Comparison of ENCODE assay signal across 8 cellular contexts in the genomic region with DNA sequence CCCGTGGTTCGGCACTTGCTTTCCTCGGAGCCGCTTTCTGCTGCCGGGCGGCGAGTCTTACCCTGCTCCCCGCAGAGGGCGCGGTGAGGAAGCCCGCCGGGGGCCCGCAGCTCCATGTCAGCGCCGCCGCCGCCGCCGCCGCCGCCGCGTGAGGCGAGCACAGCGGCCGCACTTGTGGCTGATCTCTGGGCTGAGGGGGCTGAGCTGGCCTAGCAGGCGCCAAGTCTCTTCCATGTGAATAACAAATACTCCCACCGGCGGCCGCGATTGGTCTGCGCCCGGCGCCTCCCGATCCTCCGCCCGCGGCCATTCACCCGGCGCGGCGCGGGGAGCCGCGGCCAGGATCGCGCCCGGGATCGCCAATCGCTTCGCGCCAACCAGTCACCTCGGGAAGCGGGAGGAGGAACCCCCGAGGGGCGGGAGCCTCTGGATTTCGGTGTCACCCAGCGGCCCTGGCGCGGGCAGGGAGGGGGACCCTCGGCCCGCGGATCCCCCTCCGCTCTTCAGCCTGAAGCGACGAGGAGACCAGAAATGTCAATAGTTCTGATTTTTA. TPM values are rescaled to one million over a fixed set of nuclear protein-coding genes. Genes with fewer than 3 reads are reported as not detected.
DNase-seq lines count a peak whose midpoint lies in the region; ATAC-seq, FAIRE-seq and TF ChIP-seq lines count a peak whose summit lies in the region.

GRM8 (minus strand) TSS at position 206 of the 553 bp plus-strand sequence.

- H3K36me3 ChIP-seq in CD8-positive, alpha-beta T cell (ENCODE audit: insufficient read depth, low read length): no peaks in the 10 kb centered on the region

- intact Hi-C loops in CD8-positive, alpha-beta T cell (cut with DNase I, micrococcal nuclease): loop anchor here (5.0 to 10.0 kb wide), 5 partner anchors 84 to 259 kb away; no protein-coding TSS in a partner anchor
- intact Hi-C loops in natural killer cell (cut with micrococcal nuclease): no loop called here

- POLR2A ChIA-PET in CD8-positive, alpha-beta T cell (lab: Charles Lee): interaction anchor here (1.1 to 2.0 kb wide), 2 partner anchors 139 to 140 kb away, joined by 3 to 4 read pairs; partner anchors contain the start of gene ZNF800

- H3K9me3 ChIP-seq in CD8-positive, alpha-beta T cell (ENCODE audit: low read length): no peaks in the 10 kb centered on the region

- no peak for TF ChIP-seq CTCF in CD8-positive, alpha-beta T cell (IDR thresholded peaks at IDR 0.05)
- TF ChIP-seq CTCF in fibroblast of the aortic adventitia (IDR thresholded peaks at IDR 0.05; ENCODE audit: insufficient read depth, low read length): no peak
- TF ChIP-seq CTCF in natural killer cell (IDR thresholded peaks at IDR 0.05): no peak

- H3K36me3 Mint-ChIP-seq in CD8-positive, alpha-beta T cell: no peaks in the 10 kb centered on the region
- no peaks in the 10 kb centered on the region for H3K36me3 Mint-ChIP-seq in activated T-cell treated with anti-CD3 and anti-CD28 coated beads, Interleukin-2, amount 50 U/mL, for 4 hours (ENCODE audit: insufficient read depth)
- H3K36me3 Mint-ChIP-seq in natural killer cell: no peaks in the 10 kb centered on the region

- H3K4me3 Mint-ChIP-seq in CD8-positive, alpha-beta T cell: peak within 1 kb of the TSS; percentile 89
- H3K4me3 Mint-ChIP-seq in activated T-cell treated with anti-CD3 and anti-CD28 coated beads, Interleukin-2, amount 50 U/mL, for 4 hours: peak within 1 kb of the TSS; percentile 83
- peak within 1 kb of the TSS; percentile 91 for H3K4me3 Mint-ChIP-seq in natural killer cell

- H3K27me3 ChIP-seq in CD8-positive, alpha-beta T cell (ENCODE audit: insufficient read depth, low read length): peaks cover 26% of the 10 kb centered on the region

- CTCF ChIA-PET in CD8-positive, alpha-beta T cell (lab: Charles Lee): interaction anchor here (1.1 to 1.2 kb wide), 3 partner anchors 19 to 450 kb away, joined by 3 to 6 read pairs (median 3); no protein-coding TSS in a partner anchor

- peak in 2 of 7 experiments; percentile 18 to 56 for DNase-seq in CD8-positive, alpha-beta T cell
- DNase-seq in NCI-H2029 (lab: John Stamatoyannopoulos, UW) (peak; percentile 39), fibroblast of the aortic adventitia (ENCODE audit: low read depth) (peak; percentile 19), natural killer cell (peak; percentile 17), GM19239 (ENCODE audit: insufficient read length, low spot score) (no peak), NOMO-1 (lab: John Stamatoyannopoulos, UW; ENCODE audit: unreplicated experiment in 2 of 2) (no peak)
- peak; percentile 7 for DNase-seq in activated T-cell treated with anti-CD3 and anti-CD28 coated beads, Interleukin-2, amount 50 U/mL, for 4 hours

- H3K27ac Mint-ChIP-seq in CD8-positive, alpha-beta T cell: no peak within 1 kb of the TSS
- H3K27ac Mint-ChIP-seq in natural killer cell: no peak within 1 kb of the TSS

- FAIRE-seq in GM19239 (lab: Jason Lieb, UNC): no peak

- peaks cover 65% of the 10 kb centered on the region for H3K27me3 Mint-ChIP-seq in CD8-positive, alpha-beta T cell (ENCODE audit: low read depth)
- peaks cover 69% of the 10 kb centered on the region for H3K27me3 Mint-ChIP-seq in activated T-cell treated with anti-CD3 and anti-CD28 coated beads, Interleukin-2, amount 50 U/mL, for 4 hours (ENCODE audit: low read depth)
- peaks cover 51 to 68% of the 10 kb centered on the region in 2 donors for H3K27me3 Mint-ChIP-seq in natural killer cell (ENCODE audit: low read depth in 2 of 2)

- no peak within 1 kb of the TSS for H3K27ac ChIP-seq in CD8-positive, alpha-beta T cell (ENCODE audit: low read depth, low read length)

- peak within 1 kb of the TSS; percentile 75 for H3K4me3 ChIP-seq in CD8-positive, alpha-beta T cell (ENCODE audit: low read depth, low read length)
- H3K4me3 ChIP-seq in fibroblast of the aortic adventitia (ENCODE audit: low read depth, low read length): peak within 1 kb of the TSS; percentile 72

- no peaks in the 10 kb centered on the region for H3K9me3 Mint-ChIP-seq in CD8-positive, alpha-beta T cell
- H3K9me3 Mint-ChIP-seq in activated T-cell treated with anti-CD3 and anti-CD28 coated beads, Interleukin-2, amount 50 U/mL, for 4 hours: no peaks in the 10 kb centered on the region
- no peaks in the 10 kb centered on the region for H3K9me3 Mint-ChIP-seq in natural killer cell

- peaks cover 20% of the 10 kb centered on the region for H3K4me1 Mint-ChIP-seq in CD8-positive, alpha-beta T cell (ENCODE audit: low read depth)
- H3K4me1 Mint-ChIP-seq in activated T-cell treated with anti-CD3 and anti-CD28 coated beads, Interleukin-2, amount 50 U/mL, for 4 hours (ENCODE audit: low read depth): peaks cover 20% of the 10 kb centered on the region
- peaks cover 8 to 20% of the 10 kb centered on the region in 2 donors for H3K4me1 Mint-ChIP-seq in natural killer cell

- peaks cover 14% of the 10 kb centered on the region for H3K4me1 ChIP-seq in CD8-positive, alpha-beta T cell (ENCODE audit: insufficient read depth, low read length)

- ATAC-seq in CD8-positive, alpha-beta T cell: peak; percentile 38
- ATAC-seq in GM21423 (IDR thresholded peaks at IDR 0.05; ENCODE audit: unreplicated experiment) (peak; percentile 13), natural killer cell (peak in 2 of 3 donors; percentile 23 to 33)
- peak; percentile 38 to 50 for ATAC-seq in activated T-cell treated with anti-CD3 and anti-CD28 coated beads, Interleukin-2, amount 50 U/mL, for 4 hours

RNA-seq across cellular contexts. Expression of gene GRM8, which starts in this region (rescaled TPM):
- total RNA-seq in CD8-positive, alpha-beta T cell: not detected
- total RNA-seq in activated T-cell treated with anti-CD3 and anti-CD28 coated beads, Interleukin-2, amount 50 U/mL, for 4 hours: not detected
- total RNA-seq in fibroblast of the aortic adventitia (ENCODE audit: low replicate concordance): 0.36 TPM in 1 of 2 replicates, not detected in the other
- total RNA-seq in natural killer cell: not detected

Comparison
In these comparisons a context has a peak if more than half of its experiments do, and no peak if none do; other contexts are left out.
1. Peak in ATAC-seq and H3K4me3 ChIP-seq in CD8-positive, alpha-beta T cell; RNA of the gene not detected or under 1 TPM.
2. Peak in DNase-seq and ATAC-seq in activated T-cell treated with anti-CD3 and anti-CD28 coated beads, Interleukin-2, amount 50 U/mL, for 4 hours; RNA of the gene not detected or under 1 TPM.
3. Peak in DNase-seq and H3K4me3 ChIP-seq in fibroblast of the aortic adventitia; RNA of the gene not detected or under 1 TPM.
4. Peak in DNase-seq and ATAC-seq in natural killer cell; RNA of the gene not detected or under 1 TPM.